In genomic region chr5:16931334-16932110, GRCh38 we compare ENCODE assay signal across 11 cellular contexts. TPM values are rescaled to one million over a fixed set of nuclear protein-coding genes. Genes with fewer than 3 reads are reported as not detected.
A peak's percentile ranks its signal among the peaks of the same experiment; 100 is the strongest.
DNase-seq lines count a peak whose midpoint lies in the region; ATAC-seq and TF ChIP-seq lines count a peak whose summit lies in the region.
"Had no signal": no experiment of that assay in that cellular context is flagged by ENCODE, and none has a peak within 500 bp of the region (broad histone marks: within the 10 kb centered on the region; RNA-seq: fewer than 3 reads in every experiment).

No MANE protein-coding gene starts in this region.

- H3K9me3 Mint-ChIP-seq in WTC11, result no peaks in the 10 kb centered on the region
- H3K9me3 Mint-ChIP-seq: dendritic cell treated with granulocyte-macrophage colony-stimulating factor and Interleukin-4, amounts not matched to agents 40 ng/mL and 50 ng/mL, for 4 days had no signal

- CTCF ChIA-PET in WTC11 (lab: Charles Lee), result interaction anchor here (0.5 to 2.6 kb wide), 6 partner anchors 9 to 259 kb away, joined by 3 to 17 read pairs (median 4); no protein-coding TSS in a partner anchor

- ATAC-seq in mucosa of descending colon (peak; percentile 69), GM21529 (IDR thresholded peaks at IDR 0.05; ENCODE audit: unreplicated experiment) (no peak), GM18907 (IDR thresholded peaks at IDR 0.05; ENCODE audit: unreplicated experiment) (no peak), WTC11 (no peak)

- peak; percentile 89 for DNase-seq in COLO668 (lab: John Stamatoyannopoulos, UW; ENCODE audit: unreplicated experiment)
- peak; percentile 11 for DNase-seq in NCI-H146 treated with DMSO at 0.1 percent for 48 hours (lab: John Stamatoyannopoulos, UW; ENCODE audit: unreplicated experiment)
- DNase-seq in astrocyte of the hippocampus (ENCODE audit: low read depth, low spot score), result peak; percentile 71
- peak; percentile 83 to 89 (median 86) for DNase-seq in mucosa of descending colon
- DNase-seq in cortex of kidney (lab: John Stamatoyannopoulos, UW), result no peak
- no peak for DNase-seq in WTC11 (ENCODE audit: low spot score)
- DNase-seq: Kasumi-1 had no signal

- POLR2A ChIA-PET in WTC11 (lab: Charles Lee), result interaction anchor here (0.5 kb wide), 1 partner anchor 21 kb away, joined by 3 read pairs; no protein-coding TSS in a partner anchor

- TF ChIP-seq CTCF in mucosa of descending colon (IDR thresholded peaks at IDR 0.05) (peak; percentile 8), WTC11 (IDR thresholded peaks at IDR 0.05) (no peak)

- peaks cover 55% of the 10 kb centered on the region for H3K27me3 Mint-ChIP-seq in WTC11 (ENCODE audit: low read depth)

- H3K4me3 Mint-ChIP-seq in WTC11, result no peak overlapping the region
- H3K4me3 Mint-ChIP-seq: dendritic cell treated with granulocyte-macrophage colony-stimulating factor and Interleukin-4, amounts not matched to agents 40 ng/mL and 50 ng/mL, for 4 days had no signal

- H3K27ac Mint-ChIP-seq in WTC11, result no peak overlapping the region
- H3K27ac Mint-ChIP-seq: dendritic cell treated with granulocyte-macrophage colony-stimulating factor and Interleukin-4, amounts not matched to agents 40 ng/mL and 50 ng/mL, for 4 days had no signal

- no peak overlapping the region for H3K4me3 ChIP-seq in mucosa of descending colon
- H3K4me3 ChIP-seq: PC-9 had no signal

- H3K4me1 ChIP-seq in mucosa of descending colon (ENCODE audit: low read depth), result peaks cover 22% of the 10 kb centered on the region

- intact Hi-C loops in mucosa of descending colon (cut with DNase I, micrococcal nuclease), result loop anchor here in 1 of 2 donors (10.0 kb wide), 1 partner anchor 253 kb away; no protein-coding TSS in a partner anchor

- H3K9me3 ChIP-seq in mucosa of descending colon, result no peaks in the 10 kb centered on the region

- H3K4me1 Mint-ChIP-seq in WTC11, result peaks cover 48% of the 10 kb centered on the region

- no peaks in the 10 kb centered on the region for H3K36me3 ChIP-seq in mucosa of descending colon (ENCODE audit: low read depth)

- no peaks in the 10 kb centered on the region; the same call in 1 of the 2 replicates for H3K36me3 Mint-ChIP-seq in WTC11

TF ChIP-seq in WTC11, 78 proteins besides CTCF, POLR2A, EP300 and RAD21:
- no peak for TF ChIP-seq MLX (CRISPR knock-in tag; IDR thresholded peaks at IDR 0.05)
- TF ChIP-seq ESRRA (CRISPR knock-in tag; IDR thresholded peaks at IDR 0.05; ENCODE audit: borderline replicate concordance), result no peak
- no peak for TF ChIP-seq FOXP4 (CRISPR knock-in tag; IDR thresholded peaks at IDR 0.05)

RNA-seq across cellular contexts. Expression of gene MYO10, which starts 4.6 kb away (rescaled TPM):
- total RNA-seq in mucosa of descending colon, result 10 to 100 TPM; 29.4 to 87.8 (median 61.3) TPM
- 89.8 to 90.8 TPM (median 90.7 TPM) in 3 replicates for total RNA-seq in WTC11 (2021)

Comparison
In these comparisons a context has a peak if more than half of its experiments do, and no peak if none do; other contexts are left out.
1. DNase-seq: peak in COLO668 (single experiment), NCI-H146 treated with DMSO at 0.1 percent for 48 hours (single experiment), astrocyte of the hippocampus (single experiment) and mucosa of descending colon (3 of 3); none in cortex of kidney (single experiment) and WTC11 (single experiment).